In genomic region chr12:28506271-28506670, GRCh38 we compare ENCODE assay signal across 24 cellular contexts.
DNase-seq lines count a peak whose midpoint lies in the region; ATAC-seq and TF ChIP-seq lines count a peak whose summit lies in the region.
"Had no signal": no experiment of that assay in that cellular context is flagged by ENCODE, and none has a peak within 500 bp of the region (broad histone marks: within the 10 kb centered on the region; RNA-seq: fewer than 3 reads in every experiment).

No MANE protein-coding gene starts in this region.

- no peak for TF ChIP-seq POLR2A in Peyer's patch (IDR thresholded peaks at IDR 0.05)

- no peaks in the 10 kb centered on the region for H3K36me3 ChIP-seq in Peyer's patch

- peaks cover 24% of the 10 kb centered on the region for H3K4me1 Mint-ChIP-seq in HFFc6 (ENCODE audit: low read depth)
- no peaks in the 10 kb centered on the region for H3K4me1 Mint-ChIP-seq in activated T-helper 17 cell treated with anti-CD3 and anti-CD28 coated beads, Interleukin-2, amount 50 U/mL, for 72 hours

- no peak for ATAC-seq in GM18502 (IDR thresholded peaks at IDR 0.05; ENCODE audit: poor library complexity, unreplicated experiment)
- ATAC-seq in activated T-helper 17 cell treated with anti-CD3 and anti-CD28 coated beads, Interleukin-2, amount 50 U/mL, for 72 hours (replicated peaks) = no peak
- ATAC-seq: GM12878 had no signal

- H3K4me1 ChIP-seq in Peyer's patch = no peaks in the 10 kb centered on the region

- no peaks in the 10 kb centered on the region for H3K27me3 ChIP-seq in Peyer's patch

- H3K36me3 Mint-ChIP-seq in HFFc6 (ENCODE audit: low read depth) = 0 out of 2 replicates have a peak, but pooled peaks cover 5% of the 10 kb centered on the region
- peaks cover 7% of the 10 kb centered on the region for H3K36me3 Mint-ChIP-seq in activated T-helper 17 cell treated with anti-CD3 and anti-CD28 coated beads, Interleukin-2, amount 50 U/mL, for 72 hours (ENCODE audit: low read depth)

- H3K27ac Mint-ChIP-seq in HFFc6 = peak overlapping the region; percentile 7; the same call in 1 of the 2 replicates
- H3K27ac Mint-ChIP-seq in activated T-helper 17 cell treated with anti-CD3 and anti-CD28 coated beads, Interleukin-2, amount 50 U/mL, for 72 hours = no peak overlapping the region

- H3K4me3 ChIP-seq in epithelial cell of proximal tubule (ENCODE audit: low read depth, low read length) (no peak overlapping the region), Peyer's patch (no peak overlapping the region)
- H3K4me3 ChIP-seq: GM12878 had no signal

- no peak for TF ChIP-seq CTCF in HFFc6 (IDR thresholded peaks at IDR 0.05)
- TF ChIP-seq CTCF in epithelial cell of proximal tubule (conservative IDR thresholded peaks at IDR 0.05; ENCODE audit: low read depth, low read length) = no peak
- TF ChIP-seq CTCF in Peyer's patch (IDR thresholded peaks at IDR 0.05) = no peak

- in situ Hi-C loops in Caki2 (cut with HindIII; ENCODE audit: low pct_unique_long_range_greater_than_20kb, low sequenced_read_pairs) = no loop called here

- no peaks in the 10 kb centered on the region for H3K9me3 ChIP-seq in Peyer's patch

- H3K9me3 Mint-ChIP-seq in HFFc6 = no peaks in the 10 kb centered on the region
- H3K9me3 Mint-ChIP-seq in activated T-helper 17 cell treated with anti-CD3 and anti-CD28 coated beads, Interleukin-2, amount 50 U/mL, for 72 hours = peaks cover 7% of the 10 kb centered on the region

- no peak overlapping the region for H3K4me3 Mint-ChIP-seq in HFFc6
- no peak overlapping the region for H3K4me3 Mint-ChIP-seq in activated T-helper 17 cell treated with anti-CD3 and anti-CD28 coated beads, Interleukin-2, amount 50 U/mL, for 72 hours

- DNase-seq in Caki2 (ENCODE audit: low read depth) = peak; percentile 4
- peak; percentile 29 for DNase-seq in HFFc6
- DNase-seq in epithelial cell of proximal tubule (ENCODE audit: low read depth) = peak; percentile 20
- peak; percentile 82 for DNase-seq in renal cortical epithelial cell (ENCODE audit: low read depth)
- no peak for DNase-seq in Peyer's patch
- no peak for DNase-seq in NCI-H82 treated with DMSO at 0.1 percent for 48 hours (lab: John Stamatoyannopoulos, UW; ENCODE audit: unreplicated experiment)
- DNase-seq: AML-193, DMS 273 treated with DMSO at 0.1 percent for 48 hours, GF-D8, H7, KBM-7, NCI-H1417, NCI-H187, NCI-H2107, NCI-H510A, NCI-H774, OCI-M1, RPMI8226, SHP77 treated with DMSO at 0.1 percent for 48 hours, T-helper 1 cell had no signal

- no peak overlapping the region for H3K27ac ChIP-seq in Peyer's patch
- H3K27ac ChIP-seq: C4-2B had no signal

- no peaks in the 10 kb centered on the region for H3K27me3 Mint-ChIP-seq in HFFc6 (ENCODE audit: insufficient read depth)
- no peaks in the 10 kb centered on the region for H3K27me3 Mint-ChIP-seq in activated T-helper 17 cell treated with anti-CD3 and anti-CD28 coated beads, Interleukin-2, amount 50 U/mL, for 72 hours

Comparison
In these comparisons a context has a peak if more than half of its experiments do, and no peak if none do; other contexts are left out.
1. DNase-seq: peak in Caki2 (single experiment), HFFc6 (single experiment), epithelial cell of proximal tubule (single experiment) and renal cortical epithelial cell (single experiment); none in Peyer's patch (0 of 3) and NCI-H82 treated with DMSO at 0.1 percent for 48 hours (single experiment).